ENCODE assay signal across 10 cellular contexts in genomic region chr3:184765730-184766074, GRCh38. TPM values are rescaled to one million over a fixed set of nuclear protein-coding genes. Genes with fewer than 3 reads are reported as not detected.
A peak's percentile ranks its signal among the peaks of the same experiment; 100 is the strongest.
DNase-seq lines count a peak whose midpoint lies in the region; ATAC-seq, FAIRE-seq and TF ChIP-seq lines count a peak whose summit lies in the region.
"Had no signal": no experiment of that assay in that cellular context is flagged by ENCODE, and none has a peak within 500 bp of the region (broad histone marks: within the 10 kb centered on the region; RNA-seq: fewer than 3 reads in every experiment).

No MANE protein-coding gene starts in this region.

- H2AFZ ChIP-seq in HepG2 (ENCODE audit: low read length) (no peak overlapping the region), Karpas-422 (ENCODE audit: low read length) (peak overlapping the region; percentile 66)

- in situ Hi-C loops in HepG2 (cut with HindIII; ENCODE audit: extremely low pct_ligation_motif_present, low pct_unique_long_range_greater_than_20kb) = no loop called here

- no peak overlapping the region for H3K4me3 ChIP-seq in right lobe of liver
- H3K4me3 ChIP-seq in HepG2 (replicated peaks in 1 of 3; ENCODE audit: insufficient read depth in 1 of 3, low read depth in 2 of 3, low read length in 3 of 3) = no peak overlapping the region
- peak overlapping the region; percentile 40 for H3K4me3 ChIP-seq in Karpas-422 (ENCODE audit: low read length)
- no peak overlapping the region for H3K4me3 ChIP-seq in vagina

- H3K27me3 ChIP-seq in right lobe of liver (no peaks in the 10 kb centered on the region), HepG2 (ENCODE audit: control insufficient read depth in 1 of 2, insufficient read depth in 2 of 2, low read length in 2 of 2) (peaks cover 4 to 31% of the 10 kb centered on the region in 2 experiments; a peak in 3 of 5 replicates), Karpas-422 (ENCODE audit: low read length) (no peaks in the 10 kb centered on the region), vagina (no peaks in the 10 kb centered on the region)

- DNase-seq in right lobe of liver (no peak), HepG2 (ENCODE audit: low spot score) (no peak), Karpas-422 (peak; percentile 95), epithelial cell of prostate (ENCODE audit: low read depth, low spot score) (peak; percentile 96), vagina (ENCODE audit: extremely low spot score in 2 of 2) (no peak), SHP77 treated with DMSO at 0.1 percent for 48 hours (lab: John Stamatoyannopoulos, UW) (no peak), NCI-H2029 (lab: John Stamatoyannopoulos, UW) (no peak)
- DNase-seq: NCI-H2171 had no signal

- H3K9ac ChIP-seq in HepG2 (ENCODE audit: insufficient read depth, low read depth, low read length) = no peak overlapping the region
- peak overlapping the region; percentile 51 for H3K9ac ChIP-seq in Karpas-422 (ENCODE audit: low read length)

- 53% methylated on average over 7 of the region's 7 CpGs for WGBS in right lobe of liver (ENCODE audit: insufficient coverage, low coverage, low lambda C conversion rate, missing lambda C conversion rate)
- WGBS in HepG2 (ENCODE audit: low lambda C conversion rate) = 28% methylated on average over 6 of the region's 7 CpGs

- no peaks in the 10 kb centered on the region for H3K9me2 ChIP-seq in Karpas-422 (replicated peaks; ENCODE audit: insufficient read depth, low read length)

- CTCF ChIA-PET in HepG2 (lab: Yijun Ruan, JAX; ENCODE audit: low intra/inter-chr PET ratio, low total read pairs) = no interaction called here

- H4K20me1 ChIP-seq in HepG2 (ENCODE audit: insufficient read depth, low read length) (no peaks in the 10 kb centered on the region), Karpas-422 (ENCODE audit: insufficient read depth, low read depth, low read length) (no peaks in the 10 kb centered on the region)

- FAIRE-seq in HepG2 (lab: Jason Lieb, UNC) = no peak
- FAIRE-seq: A204.1 had no signal

- intact Hi-C loops in right lobe of liver (cut with DNase I) = no loop called here
- intact Hi-C loops in HepG2 (cut with micrococcal nuclease; ENCODE audit: unreplicated experiment) = loop anchor here (10.0 kb wide), 1 partner anchor 279 kb away; no protein-coding TSS in a partner anchor
- intact Hi-C loops in vagina (cut with DNase I) = no loop called here

- POLR2A ChIA-PET in HepG2 (lab: Yijun Ruan, JAX) = no interaction called here

- no peak overlapping the region for H3K27ac ChIP-seq in right lobe of liver
- no peak overlapping the region for H3K27ac ChIP-seq in HepG2 (ENCODE audit: extremely low read length, insufficient read depth, low read length)
- H3K27ac ChIP-seq in Karpas-422 (ENCODE audit: low read length) = peak overlapping the region; percentile 88
- peak overlapping the region; percentile 99 for H3K27ac ChIP-seq in epithelial cell of prostate
- peak overlapping the region; percentile 52 for H3K27ac ChIP-seq in vagina

- H3K36me3 ChIP-seq in right lobe of liver = no peaks in the 10 kb centered on the region
- H3K36me3 ChIP-seq in HepG2 (replicated peaks in 1 of 2; ENCODE audit: control insufficient read depth in 1 of 2, insufficient read depth in 2 of 2, low read length in 2 of 2) = no peaks in the 10 kb centered on the region
- no peaks in the 10 kb centered on the region for H3K36me3 ChIP-seq in Karpas-422 (ENCODE audit: insufficient read depth, low read length)
- H3K36me3 ChIP-seq in vagina = no peaks in the 10 kb centered on the region

- no TSS peak for BruUV-seq in HepG2 (replicated peaks; lab: Mats Ljungman, UMichigan)

- peak in 3 of 4 donors; percentile 12 to 55 (median 46) for ATAC-seq in right lobe of liver
- no peak for ATAC-seq in HepG2
- ATAC-seq in GM21737 (IDR thresholded peaks at IDR 0.05; ENCODE audit: unreplicated experiment) = no peak

- H3K4me1 ChIP-seq in right lobe of liver (no peaks in the 10 kb centered on the region), HepG2 (ENCODE audit: insufficient read depth, low read length) (0 out of 2 replicates have a peak, but pooled peaks cover 7% of the 10 kb centered on the region), Karpas-422 (ENCODE audit: low read length) (peaks cover 45% of the 10 kb centered on the region), vagina (peaks cover 28% of the 10 kb centered on the region)

- TF ChIP-seq EP300 in HepG2 (IDR thresholded peaks at IDR 0.05; ENCODE audit: low read depth in 2 of 2, low read length in 2 of 2) = no peak
- TF ChIP-seq EP300 in HepG2 (CRISPR knock-in tag; IDR thresholded peaks at IDR 0.05; ENCODE audit: borderline replicate concordance) = no peak

- H3K9me3 ChIP-seq in right lobe of liver = no peaks in the 10 kb centered on the region
- H3K9me3 ChIP-seq in HepG2 (ENCODE audit: low read length) = no peaks in the 10 kb centered on the region
- H3K9me3 ChIP-seq in Karpas-422 (ENCODE audit: low read length) = no peaks in the 10 kb centered on the region
- no peaks in the 10 kb centered on the region for H3K9me3 ChIP-seq in vagina

- TF ChIP-seq POLR2A in right lobe of liver (IDR thresholded peaks at IDR 0.05) (no peak), HepG2 (IDR thresholded peaks at IDR 0.05; ENCODE audit: insufficient read depth in 1 of 2, low read depth in 2 of 2, low read length in 2 of 2) (no peak), vagina (IDR thresholded peaks at IDR 0.05) (no peak)

- no peak for TF ChIP-seq RAD21 in HepG2 (CRISPR knock-in tag; IDR thresholded peaks at IDR 0.05)

- TF ChIP-seq CTCF in right lobe of liver (IDR thresholded peaks at IDR 0.05) = no peak
- TF ChIP-seq CTCF in HepG2 (CRISPR knock-in tag; IDR thresholded peaks at IDR 0.05) = no peak
- TF ChIP-seq CTCF in vagina (IDR thresholded peaks at IDR 0.05) = no peak

- H3K4me2 ChIP-seq in HepG2 (ENCODE audit: low read depth, low read length) (no peak overlapping the region), Karpas-422 (ENCODE audit: low read depth, low read length, poor library complexity, severe bottlenecking) (peak overlapping the region; percentile 60)

- H3K79me2 ChIP-seq in HepG2 (ENCODE audit: insufficient read depth, low read length) = no peaks in the 10 kb centered on the region
- no peaks in the 10 kb centered on the region for H3K79me2 ChIP-seq in Karpas-422 (ENCODE audit: low read length)

TF ChIP-seq in HepG2, 621 proteins besides CTCF, POLR2A, EP300 and RAD21 (continues in another document):
- no peak for TF ChIP-seq ZNF143 (CRISPR knock-in tag; IDR thresholded peaks at IDR 0.05)

RNA-seq across cellular contexts. Expression of gene VPS8, which starts 46.3 kb away (rescaled TPM):
- total RNA-seq in right lobe of liver (10 to 100 TPM; 20.4 to 24.5 (median 21.3) TPM), HepG2 (2016; rRNA removed; fragmentation: Illumina TruSeq; extraction: Trizol) (32.6 and 35.1 TPM in 2 replicates), vagina (52.3 TPM)
- total RNA-seq in HepG2 (2016; cell fraction: cytosol; rRNA removed; fragmentation: Illumina TruSeq; extraction: Trizol; ENCODE audit: low read depth) = 21.2 and 26.3 TPM in 2 replicates
- 34.3 and 35.4 TPM in 2 replicates for total RNA-seq in HepG2 (2016; cell fraction: insoluble cytoplasmic fraction; rRNA removed; fragmentation: Illumina TruSeq; extraction: Trizol)
- total RNA-seq in HepG2 (2016; cell fraction: membrane; rRNA removed; fragmentation: Illumina TruSeq; extraction: Trizol) = 18.6 and 21.1 TPM in 2 replicates
- total RNA-seq in HepG2 (2016; cell fraction: nucleus; rRNA removed; fragmentation: Illumina TruSeq; extraction: Trizol) = 91.6 and 95.2 TPM in 2 replicates
- polyA plus RNA-seq in HepG2 (2011; rRNA removed) = 14.2 and 16.4 TPM in 2 replicates
- polyA plus RNA-seq in HepG2 (2011; cell fraction: cytosol; rRNA removed) = 4.5 and 7.5 TPM in 2 replicates
- polyA plus RNA-seq in HepG2 (2011; cell fraction: nucleus; rRNA removed) = 45.8 and 48.3 TPM in 2 replicates
- 12.4 and 13.2 TPM in 2 replicates for polyA plus RNA-seq in HepG2 (2012)
- 4.6 and 5.5 TPM in 2 replicates for polyA plus RNA-seq in HepG2 (2016; cell fraction: cytosol; fragmentation: Illumina TruSeq; extraction: Trizol; ENCODE audit: low read depth)
- 15.5 and 17.1 TPM in 2 replicates for polyA plus RNA-seq in HepG2 (2016; cell fraction: insoluble cytoplasmic fraction; fragmentation: Illumina TruSeq; extraction: Trizol; ENCODE audit: low read depth)
- 4.7 and 5.3 TPM in 2 replicates for polyA plus RNA-seq in HepG2 (2016; cell fraction: membrane; fragmentation: Illumina TruSeq; extraction: Trizol; ENCODE audit: low read depth)
- 52.8 and 56.9 TPM in 2 replicates for polyA plus RNA-seq in HepG2 (2016; cell fraction: nucleus; fragmentation: Illumina TruSeq; extraction: Trizol; ENCODE audit: insufficient read depth, low read depth)
- polyA minus RNA-seq in HepG2 (2011; rRNA and poly(A)+ RNA removed; ENCODE audit: low replicate concordance) = 30.8 and 54.1 TPM in 2 replicates
- polyA minus RNA-seq in HepG2 (2011; cell fraction: cytosol; rRNA and poly(A)+ RNA removed) = 12.9 and 20.4 TPM in 2 replicates
- 182 and 228 TPM in 2 replicates for polyA minus RNA-seq in HepG2 (2011; cell fraction: nucleus; rRNA and poly(A)+ RNA removed)
- 77.5 and 168 TPM in 2 replicates for total RNA-seq in Karpas-422 (2014; rRNA removed; shearing (Covaris generic); ENCODE audit: low replicate concordance)

RNA-seq across cellular contexts. Expression of gene MAGEF1, which starts 53.8 kb away (rescaled TPM):
- total RNA-seq in right lobe of liver (10 to 100 TPM in 4 of 6 experiments, 1 to 10 TPM in 2; 8.2 to 17.1 (median 10.9) TPM), HepG2 (2016; rRNA removed; fragmentation: Illumina TruSeq; extraction: Trizol) (60.5 and 62.4 TPM in 2 replicates), vagina (25.5 TPM)
- 11.1 and 11.7 TPM in 2 replicates for total RNA-seq in HepG2 (2016; cell fraction: cytosol; rRNA removed; fragmentation: Illumina TruSeq; extraction: Trizol; ENCODE audit: low read depth)
- total RNA-seq in HepG2 (2016; cell fraction: insoluble cytoplasmic fraction; rRNA removed; fragmentation: Illumina TruSeq; extraction: Trizol) = 62.2 and 63.0 TPM in 2 replicates
- total RNA-seq in HepG2 (2016; cell fraction: membrane; rRNA removed; fragmentation: Illumina TruSeq; extraction: Trizol) = 35.0 and 37.6 TPM in 2 replicates
- total RNA-seq in HepG2 (2016; cell fraction: nucleus; rRNA removed; fragmentation: Illumina TruSeq; extraction: Trizol) = 29.3 and 33.3 TPM in 2 replicates
- 26.0 and 28.4 TPM in 2 replicates for polyA plus RNA-seq in HepG2 (2011; rRNA removed)
- 28.8 and 31.3 TPM in 2 replicates for polyA plus RNA-seq in HepG2 (2011; cell fraction: cytosol; rRNA removed)
- polyA plus RNA-seq in HepG2 (2011; cell fraction: nucleus; rRNA removed) = 9.3 and 9.9 TPM in 2 replicates
- polyA plus RNA-seq in HepG2 (2012) = 40.7 and 43.6 TPM in 2 replicates
- polyA plus RNA-seq in HepG2 (2016; cell fraction: cytosol; fragmentation: Illumina TruSeq; extraction: Trizol; ENCODE audit: low read depth) = 9.6 and 9.9 TPM in 2 replicates
- 85.1 and 85.2 TPM in 2 replicates for polyA plus RNA-seq in HepG2 (2016; cell fraction: insoluble cytoplasmic fraction; fragmentation: Illumina TruSeq; extraction: Trizol; ENCODE audit: low read depth)
- polyA plus RNA-seq in HepG2 (2016; cell fraction: membrane; fragmentation: Illumina TruSeq; extraction: Trizol; ENCODE audit: low read depth) = 27.9 and 30.4 TPM in 2 replicates
- 55.9 and 56.3 TPM in 2 replicates for polyA plus RNA-seq in HepG2 (2016; cell fraction: nucleus; fragmentation: Illumina TruSeq; extraction: Trizol; ENCODE audit: insufficient read depth, low read depth)
- polyA minus RNA-seq in HepG2 (2011; rRNA and poly(A)+ RNA removed; ENCODE audit: low replicate concordance) = 7.2 and 10.5 TPM in 2 replicates
- 18.7 and 19.4 TPM in 2 replicates for polyA minus RNA-seq in HepG2 (2011; cell fraction: cytosol; rRNA and poly(A)+ RNA removed)
- polyA minus RNA-seq in HepG2 (2011; cell fraction: nucleus; rRNA and poly(A)+ RNA removed) = 8.4 and 9.0 TPM in 2 replicates
- total RNA-seq in Karpas-422 (2014; rRNA removed; shearing (Covaris generic); ENCODE audit: low replicate concordance) = 50.8 and 123 TPM in 2 replicates

Comparison
In these comparisons a context has a peak if more than half of its experiments do, and no peak if none do; other contexts are left out.
1. ATAC-seq: peak in right lobe of liver (3 of 4); none in HepG2 (single experiment) and GM21737 (single experiment).
2. DNase-seq: peak in Karpas-422 (single experiment) and epithelial cell of prostate (single experiment); none in right lobe of liver (0 of 3), HepG2 (single experiment), vagina (0 of 2), SHP77 treated with DMSO at 0.1 percent for 48 hours (single experiment) and NCI-H2029 (single experiment).
3. H3K27ac ChIP-seq: peak in Karpas-422 (single experiment), epithelial cell of prostate (single experiment) and vagina (single experiment); none in right lobe of liver (0 of 3) and HepG2 (single experiment).